In the genomic region with DNA sequence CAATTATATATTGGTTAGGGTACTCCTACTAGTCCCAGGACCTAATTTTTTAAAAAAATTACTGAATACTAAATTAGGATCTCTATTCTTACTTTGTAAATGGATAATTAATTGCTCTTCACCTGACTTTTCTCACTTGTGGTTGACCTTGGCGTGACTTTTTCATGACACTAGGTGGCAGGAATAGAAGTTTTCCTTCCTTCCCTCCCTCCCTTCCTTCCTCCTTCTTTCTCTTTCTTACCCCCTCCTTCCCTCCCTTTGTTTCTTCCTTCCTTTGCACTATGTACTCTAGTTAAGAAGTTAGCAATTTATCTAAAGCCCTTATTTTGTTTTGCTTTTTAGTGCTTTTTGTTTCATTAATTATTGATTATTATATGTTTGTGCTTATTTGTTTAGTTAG, we compare ENCODE assay signal across 29 cellular contexts. TPM values are rescaled to one million over a fixed set of nuclear protein-coding genes. Genes with fewer than 3 reads are reported as not detected.
DNase-seq lines count a peak whose midpoint lies in the region; ATAC-seq, FAIRE-seq and TF ChIP-seq lines count a peak whose summit lies in the region.
"Had no signal": no experiment of that assay in that cellular context is flagged by ENCODE, and none has a peak within 500 bp of the region (broad histone marks: within the 10 kb centered on the region; RNA-seq: fewer than 3 reads in every experiment).

No MANE protein-coding gene starts in this region.

- no peak overlapping the region for H3K4me3 ChIP-seq in OCI-LY7 (ENCODE audit: low read depth, low read length, poor library complexity, severe bottlenecking)
- H3K4me3 ChIP-seq in epithelial cell of proximal tubule (ENCODE audit: low read depth, low read length): no peak overlapping the region
- H3K4me3 ChIP-seq in spleen: no peak overlapping the region
- H3K4me3 ChIP-seq in mesenchymal stem cell (ENCODE audit: insufficient read depth in 1 of 2, low read depth in 1 of 2, low read length in 2 of 2): no peak overlapping the region
- H3K4me3 ChIP-seq: esophagus muscularis mucosa, gastrocnemius medialis, smooth muscle cell had no signal

- H3K27ac Mint-ChIP-seq in CD4-positive, alpha-beta T cell: no peak overlapping the region
- H3K27ac Mint-ChIP-seq: CD4-positive, CD25-positive, alpha-beta regulatory T cell; stimulated activated naive B cell treated with anti-CD40 and anti-IgM and Interleukin-4, amounts not matched to agents 10 μg/mL and 1 μg/mL and 100 μg/mL, for 72 hours had no signal

- BruUV-seq in OCI-LY7 (replicated peaks; lab: Mats Ljungman, UMichigan): no TSS peak

- no peaks in the 10 kb centered on the region for H3K4me1 ChIP-seq in OCI-LY7 (ENCODE audit: insufficient read depth, low read length, poor library complexity, severe bottlenecking)
- no peaks in the 10 kb centered on the region for H3K4me1 ChIP-seq in spleen
- H3K4me1 ChIP-seq in mesenchymal stem cell (ENCODE audit: control insufficient read depth, insufficient read depth, low read depth, low read length): no peaks in the 10 kb centered on the region
- H3K4me1 ChIP-seq: esophagus muscularis mucosa, gastrocnemius medialis had no signal

- no peaks in the 10 kb centered on the region for H3K79me1 ChIP-seq in mesenchymal stem cell (replicated peaks; ENCODE audit: low read length, poor library complexity, severe bottlenecking)

- no peak overlapping the region for H2AK5ac ChIP-seq in mesenchymal stem cell (ENCODE audit: low read length, severe bottlenecking)

- CTCF ChIA-PET in CD4-positive, alpha-beta T cell (lab: Charles Lee): no interaction called here
- CTCF ChIA-PET in OCI-LY7 (lab: Charles Lee; ENCODE audit: unreplicated experiment): no interaction called here

- H2AFZ ChIP-seq in OCI-LY7 (ENCODE audit: low read length): no peak overlapping the region
- H2AFZ ChIP-seq in mesenchymal stem cell (ENCODE audit: low read depth, low read length): no peak overlapping the region

- H3K4me2 ChIP-seq in OCI-LY7 (ENCODE audit: low read length) (no peak overlapping the region), mesenchymal stem cell (ENCODE audit: low read length, poor library complexity, severe bottlenecking) (no peak overlapping the region)
- H3K4me2 ChIP-seq: smooth muscle cell had no signal

- no peak overlapping the region for H4K8ac ChIP-seq in mesenchymal stem cell (ENCODE audit: low read length)

- no peaks in the 10 kb centered on the region for H3K9me3 Mint-ChIP-seq in CD4-positive, alpha-beta T cell
- H3K9me3 Mint-ChIP-seq: CD4-positive, CD25-positive, alpha-beta regulatory T cell; stimulated activated naive B cell treated with anti-CD40 and anti-IgM and Interleukin-4, amounts not matched to agents 10 μg/mL and 1 μg/mL and 100 μg/mL, for 72 hours had no signal

- peaks cover 10% of the 10 kb centered on the region for H3K4me1 Mint-ChIP-seq in CD4-positive, alpha-beta T cell (ENCODE audit: low read depth)

- TF ChIP-seq CTCF in CD4-positive, alpha-beta T cell (IDR thresholded peaks at IDR 0.05): peak; percentile 37
- TF ChIP-seq CTCF in OCI-LY7 (conservative IDR thresholded peaks at IDR 0.05; ENCODE audit: low read length): peak; percentile 45; the same call in 1 of the 2 replicates
- TF ChIP-seq CTCF in epithelial cell of proximal tubule (conservative IDR thresholded peaks at IDR 0.05; ENCODE audit: low read depth, low read length): peak; percentile 4
- no peak for TF ChIP-seq CTCF in spleen (IDR thresholded peaks at IDR 0.05 in 8 of 11, conservative IDR thresholded peaks at IDR 0.05 in 3 of 11)

- 23 to 31% (median 29%) methylated on average over 1 of the region's 1 CpG for WGBS in spleen, 5 donors
- WGBS in mesenchymal stem cell: 67% methylated on average over 1 of the region's 1 CpG

- H3K14ac ChIP-seq in mesenchymal stem cell (ENCODE audit: low read length in 2 of 2): no peak overlapping the region

- no peaks in the 10 kb centered on the region for H3K79me2 ChIP-seq in OCI-LY7 (ENCODE audit: insufficient read depth, low read depth, low read length)

- ATAC-seq in CD4-positive, alpha-beta T cell (ENCODE audit: poor library complexity): no peak
- no peak for ATAC-seq in HG03565 (IDR thresholded peaks at IDR 0.05; ENCODE audit: unreplicated experiment)
- ATAC-seq: gastrocnemius medialis; Right ventricle myocardium inferior; stimulated activated naive B cell treated with anti-CD40 and anti-IgM and Interleukin-4, amounts not matched to agents 10 μg/mL and 1 μg/mL and 100 μg/mL, for 72 hours had no signal

- H3K27me3 Mint-ChIP-seq in CD4-positive, alpha-beta T cell: no peaks in the 10 kb centered on the region

- H3K9me3 ChIP-seq in CD4-positive, alpha-beta T cell (ENCODE audit: control insufficient read depth, low read length): no peaks in the 10 kb centered on the region
- H3K9me3 ChIP-seq in OCI-LY7 (ENCODE audit: low read length) (no peaks in the 10 kb centered on the region), spleen (no peaks in the 10 kb centered on the region), mesenchymal stem cell (ENCODE audit: control insufficient read depth, low read length) (no peaks in the 10 kb centered on the region)
- H3K9me3 ChIP-seq: esophagus muscularis mucosa, gastrocnemius medialis had no signal

- no peak overlapping the region for H2BK12ac ChIP-seq in mesenchymal stem cell (ENCODE audit: low read length in 2 of 2)

- H3K4me3 Mint-ChIP-seq in CD4-positive, alpha-beta T cell: no peak overlapping the region
- H3K4me3 Mint-ChIP-seq: CD4-positive, CD25-positive, alpha-beta regulatory T cell; stimulated activated naive B cell treated with anti-CD40 and anti-IgM and Interleukin-4, amounts not matched to agents 10 μg/mL and 1 μg/mL and 100 μg/mL, for 72 hours had no signal

- POLR2A ChIA-PET in CD4-positive, alpha-beta T cell (lab: Charles Lee): interaction anchor here (1.2 to 2.8 kb wide), 3 partner anchors 12 to 54 kb away, joined by 3 to 12 read pairs (median 4); partner anchors contain the start of gene HBS1L
- POLR2A ChIA-PET in OCI-LY7 (lab: Charles Lee): interaction anchor here (1.7 to 2.0 kb wide), 3 partner anchors 10 to 20 kb away, joined by 4 to 7 read pairs (median 7); partner anchors contain the start of gene HBS1L

- FAIRE-seq in GM18507 (lab: Jason Lieb, UNC): peak; percentile 35
- FAIRE-seq: G401.6, GM12892, kidney, urothelium cell line had no signal

- no peak overlapping the region for H3K9ac ChIP-seq in mesenchymal stem cell (ENCODE audit: low read length)

- H3K27me3 ChIP-seq in CD4-positive, alpha-beta T cell (ENCODE audit: control insufficient read depth, insufficient read depth, low read length): no peaks in the 10 kb centered on the region
- no peaks in the 10 kb centered on the region for H3K27me3 ChIP-seq in spleen (replicated peaks in 1 of 7)
- no peaks in the 10 kb centered on the region for H3K27me3 ChIP-seq in mesenchymal stem cell (ENCODE audit: control insufficient read depth in 1 of 2, insufficient read depth in 1 of 2, low read length in 2 of 2)
- H3K27me3 ChIP-seq: gastrocnemius medialis had no signal

- no peak overlapping the region for H3K18ac ChIP-seq in mesenchymal stem cell (ENCODE audit: low read depth in 1 of 2, low read length in 2 of 2)

- no peaks in the 10 kb centered on the region for H3K36me3 Mint-ChIP-seq in CD4-positive, alpha-beta T cell (ENCODE audit: low read depth)
- H3K36me3 Mint-ChIP-seq: stimulated activated naive B cell treated with anti-CD40 and anti-IgM and Interleukin-4, amounts not matched to agents 10 μg/mL and 1 μg/mL and 100 μg/mL, for 72 hours had no signal

- no peak for DNase-seq in CD4-positive, alpha-beta T cell
- DNase-seq in GM18507 (ENCODE audit: extremely low spot score, insufficient read length, low read depth) (no peak), OCI-LY7 (ENCODE audit: low spot score) (no peak), epithelial cell of proximal tubule (ENCODE audit: low read depth) (no peak), spleen (no peak), mesenchymal stem cell (no peak)
- no peak for DNase-seq in activated CD8-positive, alpha-beta memory T cell treated with anti-CD3 and anti-CD28 coated beads, Interleukin-2, amount 50 U/mL, for 4 hours
- DNase-seq: activated CD4-positive, alpha-beta T cell treated with anti-CD3 and anti-CD28 coated beads for 4 hours; CD4-positive, CD25-positive, alpha-beta regulatory T cell; effector CD8-positive, alpha-beta T cell; gastrocnemius medialis; GOT3; IMR-90; kidney; MV-4-11; NCI-H187; NCI-H69; nucleus accumbens; retina; stimulated activated CD4-positive, alpha-beta T cell treated with anti-CD3 and anti-CD28 coated beads, Interleukin-2, amount 100 ng/mL, for 48 hours; stimulated activated naive B cell treated with anti-CD40 and anti-IgM and Interleukin-4, amounts not matched to agents 10 μg/mL and 1 μg/mL and 100 μg/mL, for 72 hours; T1000 had no signal

- no peaks in the 10 kb centered on the region for H3K36me3 ChIP-seq in OCI-LY7 (ENCODE audit: insufficient read depth, low read length)
- H3K36me3 ChIP-seq in spleen: no peaks in the 10 kb centered on the region
- no peaks in the 10 kb centered on the region for H3K36me3 ChIP-seq in mesenchymal stem cell (ENCODE audit: control insufficient read depth in 1 of 2, insufficient read depth in 2 of 2, low read depth in 1 of 2, low read length in 2 of 2)
- H3K36me3 ChIP-seq: esophagus muscularis mucosa, gastrocnemius medialis had no signal

- no peak overlapping the region for H2BK5ac ChIP-seq in mesenchymal stem cell (ENCODE audit: low read depth, low read length, poor library complexity, severe bottlenecking)

- H3K27ac ChIP-seq in CD4-positive, alpha-beta T cell (ENCODE audit: low read depth, low read length): no peak overlapping the region
- no peak overlapping the region for H3K27ac ChIP-seq in OCI-LY7 (ENCODE audit: low read depth, low read length, poor library complexity, severe bottlenecking)
- H3K27ac ChIP-seq in spleen: no peak overlapping the region
- H3K27ac ChIP-seq in mesenchymal stem cell (ENCODE audit: low read length, poor library complexity, severe bottlenecking): no peak overlapping the region
- H3K27ac ChIP-seq: esophagus muscularis mucosa, gastrocnemius medialis had no signal

- H2BK15ac ChIP-seq in mesenchymal stem cell (ENCODE audit: low read depth, poor library complexity, severe bottlenecking): no peak overlapping the region

- no peak overlapping the region for H3K23ac ChIP-seq in mesenchymal stem cell (ENCODE audit: low read length in 2 of 2)

- no peaks in the 10 kb centered on the region for H3K9me2 ChIP-seq in OCI-LY7 (ENCODE audit: insufficient read depth, low read length)

- no peak for TF ChIP-seq POLR2A in spleen (IDR thresholded peaks at IDR 0.05)

- no peak overlapping the region for H3K4ac ChIP-seq in mesenchymal stem cell (ENCODE audit: low read depth in 1 of 2, low read length in 2 of 2)

- intact Hi-C loops in CD4-positive, alpha-beta T cell (cut with DNase I, micrococcal nuclease): no loop called here
- intact Hi-C loops in OCI-LY7 (cut with micrococcal nuclease; ENCODE audit: unreplicated experiment) (no loop called here), spleen (cut with DNase I; ENCODE audit: low total_unique reads) (no loop called here)

- H2BK120ac ChIP-seq in mesenchymal stem cell (ENCODE audit: low read depth, low read length): no peak overlapping the region

- H4K91ac ChIP-seq in mesenchymal stem cell (ENCODE audit: low read length): no peak overlapping the region

- H4K20me1 ChIP-seq in OCI-LY7 (ENCODE audit: insufficient read depth, low read length): no peaks in the 10 kb centered on the region

RNA-seq across cellular contexts. Expression of gene HBS1L, which starts 20.4 kb away (rescaled TPM):
- total RNA-seq in CD4-positive, alpha-beta T cell: 100 to 1,000 TPM; 106 to 117 TPM
- total RNA-seq in OCI-LY7 (2014; rRNA removed; shearing (Covaris generic)): 82.9 and 95.4 TPM in 2 replicates
- total RNA-seq in OCI-LY7 (2022) (93.1 and 94.9 TPM in 2 replicates), epithelial cell of proximal tubule (73.1 and 91.7 TPM in 2 replicates), spleen (10 to 100 TPM; 33.0 to 66.9 (median 53.0) TPM)
- 10 to 100 TPM; 12.3 to 18.8 (median 15.0) TPM for polyA plus RNA-seq in spleen
- polyA plus RNA-seq in mesenchymal stem cell (2013, experiment 1 of 2): 41.2 TPM
- 42.7 TPM for polyA plus RNA-seq in mesenchymal stem cell (2013, experiment 2 of 2)

Comparison
In these comparisons a context has a peak if more than half of its experiments do, and no peak if none do; other contexts are left out.
1. CTCF ChIP-seq: peak in CD4-positive, alpha-beta T cell (single experiment), OCI-LY7 (single experiment) and epithelial cell of proximal tubule (single experiment); none in spleen (0 of 11).